ENCODE assay signal across 8 cellular contexts in genomic region chr6:28281288-28282064, GRCh38. TPM values are rescaled to one million over a fixed set of nuclear protein-coding genes. Genes with fewer than 3 reads are reported as not detected.
DNase-seq lines count a peak whose midpoint lies in the region; ATAC-seq and TF ChIP-seq lines count a peak whose summit lies in the region.

Gene PGBD1, plus strand, starts transcription at chr6:28281572. Its CDS starts 2,242 bp downstream, at chr6:28283814.

- H3K4me3 Mint-ChIP-seq in activated T-cell treated with anti-CD3 and anti-CD28 coated beads, Interleukin-2, amount 50 U/mL, for 72 hours, result peak within 1 kb of the TSS; percentile 83 to 87
- peak within 1 kb of the TSS; percentile 60 to 92 (median 84) for H3K4me3 Mint-ChIP-seq in naive B cell
- peak within 1 kb of the TSS; percentile 84 for H3K4me3 Mint-ChIP-seq in stimulated activated naive CD8-positive, alpha-beta T cell treated with anti-CD3 and anti-CD28 coated beads, Interleukin-15, Interleukin-2, amounts not matched to agents 100 ng/mL and 50 ng/mL, for 24 hours

- H3K27ac ChIP-seq in HUES64 (ENCODE audit: low read depth, low read length), result peak within 1 kb of the TSS; percentile 66
- no peak within 1 kb of the TSS for H3K27ac ChIP-seq in OCI-LY1 (ENCODE audit: low read depth, low read length, poor library complexity, severe bottlenecking)

- H3K27me3 Mint-ChIP-seq in activated T-cell treated with anti-CD3 and anti-CD28 coated beads, Interleukin-2, amount 50 U/mL, for 72 hours (ENCODE audit: low read depth), result peaks cover 12% of the 10 kb centered on the region
- H3K27me3 Mint-ChIP-seq in naive B cell, result peaks cover 16 to 24% (median 17%) of the 10 kb centered on the region in 3 donors
- H3K27me3 Mint-ChIP-seq in stimulated activated naive CD8-positive, alpha-beta T cell treated with anti-CD3 and anti-CD28 coated beads, Interleukin-15, Interleukin-2, amounts not matched to agents 100 ng/mL and 50 ng/mL, for 24 hours, result peaks cover 24% of the 10 kb centered on the region

- peak within 1 kb of the TSS; percentile 3; the same call in 1 of the 2 replicates for H2AFZ ChIP-seq in OCI-LY1 (ENCODE audit: low read length)

- under 1% methylated on average over 50 of the region's 50 CpGs for WGBS in HUES64

- no peaks in the 10 kb centered on the region for H3K9me3 ChIP-seq in HUES64 (ENCODE audit: insufficient read depth, low read depth, low read length)
- no peaks in the 10 kb centered on the region for H3K9me3 ChIP-seq in OCI-LY1 (ENCODE audit: low read length)

- H3K27me3 ChIP-seq in HUES64 (ENCODE audit: insufficient read depth, low read length), result 0 out of 2 replicates have a peak, but pooled peaks cover 3% of the 10 kb centered on the region
- no peaks in the 10 kb centered on the region for H3K27me3 ChIP-seq in OCI-LY1 (ENCODE audit: insufficient read depth, low read length)

- H3K9me3 Mint-ChIP-seq in activated T-cell treated with anti-CD3 and anti-CD28 coated beads, Interleukin-2, amount 50 U/mL, for 72 hours, result peaks cover 1 to 3% of the 10 kb centered on the region in 2 donors
- H3K9me3 Mint-ChIP-seq in naive B cell, result no peaks in the 10 kb centered on the region
- no peaks in the 10 kb centered on the region for H3K9me3 Mint-ChIP-seq in stimulated activated naive CD8-positive, alpha-beta T cell treated with anti-CD3 and anti-CD28 coated beads, Interleukin-15, Interleukin-2, amounts not matched to agents 100 ng/mL and 50 ng/mL, for 24 hours

- ATAC-seq in GM21390 (IDR thresholded peaks at IDR 0.05; ENCODE audit: unreplicated experiment) (peak; percentile 82), naive B cell (ENCODE audit: low read depth in 2 of 2) (peak; percentile 85 to 89)
- peak; percentile 95 to 98 for ATAC-seq in activated T-cell treated with anti-CD3 and anti-CD28 coated beads, Interleukin-2, amount 50 U/mL, for 72 hours (replicated peaks in 1 of 2)

- H3K27ac Mint-ChIP-seq in activated T-cell treated with anti-CD3 and anti-CD28 coated beads, Interleukin-2, amount 50 U/mL, for 72 hours, result no peak within 1 kb of the TSS
- peak within 1 kb of the TSS in 2 of 6 donors; percentile 24 to 53 for H3K27ac Mint-ChIP-seq in naive B cell
- no peak within 1 kb of the TSS for H3K27ac Mint-ChIP-seq in stimulated activated naive CD8-positive, alpha-beta T cell treated with anti-CD3 and anti-CD28 coated beads, Interleukin-15, Interleukin-2, amounts not matched to agents 100 ng/mL and 50 ng/mL, for 24 hours

- H3K9me2 ChIP-seq in OCI-LY1 (ENCODE audit: low read depth, low read length), result no peaks in the 10 kb centered on the region

- no peaks in the 10 kb centered on the region for H4K20me1 ChIP-seq in OCI-LY1 (ENCODE audit: insufficient read depth, low read length)

- peaks cover 11% of the 10 kb centered on the region for H3K4me1 Mint-ChIP-seq in activated T-cell treated with anti-CD3 and anti-CD28 coated beads, Interleukin-2, amount 50 U/mL, for 72 hours (ENCODE audit: low read depth)
- peaks cover 6 to 11% (median 10%) of the 10 kb centered on the region in 3 donors for H3K4me1 Mint-ChIP-seq in naive B cell
- peaks cover 10% of the 10 kb centered on the region for H3K4me1 Mint-ChIP-seq in stimulated activated naive CD8-positive, alpha-beta T cell treated with anti-CD3 and anti-CD28 coated beads, Interleukin-15, Interleukin-2, amounts not matched to agents 100 ng/mL and 50 ng/mL, for 24 hours (ENCODE audit: low read depth)

- H3K9ac ChIP-seq in HUES64 (ENCODE audit: low read depth, low read length) (peak within 1 kb of the TSS; percentile 82), OCI-LY1 (ENCODE audit: low read length) (peak within 1 kb of the TSS; percentile 63)

- H3K79me2 ChIP-seq in OCI-LY1 (ENCODE audit: insufficient read depth, low read length), result no peaks in the 10 kb centered on the region

- DNase-seq in DMS 273 treated with DMSO at 0.1 percent for 48 hours (lab: John Stamatoyannopoulos, UW), result peak; percentile 19
- DNase-seq in activated T-cell treated with anti-CD3 and anti-CD28 coated beads, Interleukin-2, amount 50 U/mL, for 72 hours, result peak; percentile 76 to 79
- peak; percentile 74 for DNase-seq in fibroblast of mammary gland (ENCODE audit: low read depth)
- DNase-seq in naive B cell, result peak; percentile 25

- TF ChIP-seq CTCF in OCI-LY1 (IDR thresholded peaks at IDR 0.05; ENCODE audit: low read length), result no peak; the same call in 1 of the 2 replicates
- no peak for TF ChIP-seq CTCF in fibroblast of mammary gland (conservative IDR thresholded peaks at IDR 0.05; ENCODE audit: control insufficient read depth, insufficient read depth, low read depth, low read length)

- H3K36me3 Mint-ChIP-seq in activated T-cell treated with anti-CD3 and anti-CD28 coated beads, Interleukin-2, amount 50 U/mL, for 72 hours (ENCODE audit: insufficient read depth in 2 of 2), result peaks cover 7 to 11% of the 10 kb centered on the region in 2 donors
- peaks cover 4 to 13% of the 10 kb centered on the region in 2 donors for H3K36me3 Mint-ChIP-seq in naive B cell
- peaks cover 46% of the 10 kb centered on the region for H3K36me3 Mint-ChIP-seq in stimulated activated naive CD8-positive, alpha-beta T cell treated with anti-CD3 and anti-CD28 coated beads, Interleukin-15, Interleukin-2, amounts not matched to agents 100 ng/mL and 50 ng/mL, for 24 hours (ENCODE audit: low read depth)

- peak within 1 kb of the TSS; percentile 97 for H3K4me3 ChIP-seq in HUES64 (ENCODE audit: low read length)
- H3K4me3 ChIP-seq in OCI-LY1 (ENCODE audit: low read depth, low read length, poor library complexity, severe bottlenecking), result peak within 1 kb of the TSS; percentile 63
- peak within 1 kb of the TSS; percentile 83 for H3K4me3 ChIP-seq in fibroblast of mammary gland (ENCODE audit: control insufficient read depth, low read depth, low read length)

- peak within 1 kb of the TSS; percentile 81 for H3K4me2 ChIP-seq in OCI-LY1 (ENCODE audit: low read length)

- H3K36me3 ChIP-seq in HUES64 (ENCODE audit: insufficient read depth, low read length) (peaks cover 40% of the 10 kb centered on the region), OCI-LY1 (ENCODE audit: insufficient read depth, low read length) (peaks cover 31% of the 10 kb centered on the region)

- H3F3A ChIP-seq in OCI-LY1 (ENCODE audit: insufficient read depth, low read length), result no peaks in the 10 kb centered on the region

- H3K4me1 ChIP-seq in HUES64 (ENCODE audit: insufficient read depth, low read length) (peaks cover 15% of the 10 kb centered on the region), OCI-LY1 (ENCODE audit: insufficient read depth, low read length, severe bottlenecking) (peaks cover 17% of the 10 kb centered on the region)

RNA-seq across cellular contexts. Expression of gene PGBD1, which starts in this region (rescaled TPM):
- 7.6 TPM for polyA plus RNA-seq in HUES64 (2013, experiment 1 of 2)
- 8.4 TPM for polyA plus RNA-seq in HUES64 (2013, experiment 2 of 2)
- total RNA-seq in activated T-cell treated with anti-CD3 and anti-CD28 coated beads, Interleukin-2, amount 50 U/mL, for 72 hours, result 1 to 10 TPM; 4.7 to 5.9 TPM
- under 1 TPM in 4 of 6 donors, not detected in 2; 0.25 to 0.86 (median 0.65) TPM for polyA plus RNA-seq in naive B cell (ENCODE audit: low read depth in 6 of 6)

Comparison
In these comparisons a context has a peak if more than half of its experiments do, and no peak if none do; other contexts are left out.
1. Peak in DNase-seq and ATAC-seq in naive B cell; RNA of the gene not detected or under 1 TPM.
2. DNase-seq: peak in every context shown above with its lines; median percentile 78 in activated T-cell treated with anti-CD3 and anti-CD28 coated beads, Interleukin-2, amount 50 U/mL, for 72 hours; 74 in fibroblast of mammary gland; 25 in naive B cell; 19 in DMS 273 treated with DMSO at 0.1 percent for 48 hours.